Comparison of ENCODE assay signal across 7 cellular contexts in the genomic region with DNA sequence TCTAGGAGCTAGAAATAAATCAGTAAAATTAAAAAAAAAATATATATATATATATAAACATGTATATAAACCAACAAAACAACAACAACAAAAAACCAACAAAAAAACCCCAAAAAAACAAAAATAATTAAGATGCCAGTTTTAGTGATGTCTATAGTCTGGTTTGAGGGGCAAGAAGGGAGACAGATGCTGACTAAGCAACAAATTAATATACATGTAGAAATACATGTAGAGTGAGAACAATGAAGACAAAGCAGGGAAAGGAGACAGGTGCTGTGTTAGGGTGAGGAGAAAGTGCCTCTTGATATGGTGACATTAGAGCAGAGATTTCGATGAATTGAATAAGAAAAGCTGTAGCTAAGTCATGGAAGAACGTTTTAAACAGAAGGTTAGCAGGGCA.
"Had no signal": no experiment of that assay in that cellular context is flagged by ENCODE, and none has a peak within 500 bp of the region (broad histone marks: within the 10 kb centered on the region; RNA-seq: fewer than 3 reads in every experiment).

No MANE protein-coding gene starts in this region.

- H3K4me3 ChIP-seq: GM23248 had no signal

- H3K9ac ChIP-seq: GM23248 had no signal

- DNase-seq: GM23248, GOT3, H9, HCEC 1CT, KG1 had no signal

- H3K27ac ChIP-seq: GM23248, HL-60 had no signal

- FAIRE-seq: H54 had no signal

- H2AFZ ChIP-seq: GM23248 had no signal
